ENCODE assay signal across 17 cellular contexts in the genomic region with DNA sequence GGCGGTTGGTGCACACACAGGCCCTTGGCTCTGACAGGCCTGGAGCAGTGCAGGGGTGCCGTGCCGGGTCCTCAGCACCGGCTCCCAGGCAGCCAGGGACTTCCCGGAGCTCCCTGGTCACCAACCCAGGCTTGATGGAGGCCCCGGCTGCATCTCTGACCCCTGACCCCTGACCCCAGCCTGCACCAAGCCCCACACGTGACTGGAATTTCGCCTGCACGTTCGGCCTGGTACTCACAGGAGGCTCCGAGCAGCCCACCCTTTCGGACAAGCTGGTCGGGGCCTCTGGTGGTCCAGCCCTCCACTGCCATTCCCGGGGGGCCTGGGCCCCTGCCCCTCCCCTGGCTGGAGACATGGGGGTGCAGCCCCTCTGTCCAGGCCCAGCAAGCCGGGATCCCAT. TPM values are rescaled to one million over a fixed set of nuclear protein-coding genes. Genes with fewer than 3 reads are reported as not detected.
DNase-seq lines count a peak whose midpoint lies in the region; ATAC-seq, FAIRE-seq and TF ChIP-seq lines count a peak whose summit lies in the region.
"Had no signal": no experiment of that assay in that cellular context is flagged by ENCODE, and none has a peak within 500 bp of the region (broad histone marks: within the 10 kb centered on the region; RNA-seq: fewer than 3 reads in every experiment).

No MANE protein-coding gene starts in this region.

- in situ Hi-C loops in HepG2 (cut with HindIII; ENCODE audit: extremely low pct_ligation_motif_present, low pct_unique_long_range_greater_than_20kb), result loop anchor here (25.0 kb wide), 1 partner anchor 276 kb away; no protein-coding TSS in a partner anchor

- no peak overlapping the region for H2BK120ac ChIP-seq in neuronal stem cell (ENCODE audit: low read depth, low read length)

- H4K8ac ChIP-seq in neuronal stem cell (ENCODE audit: low read depth, low read length), result no peak overlapping the region

- no peak for FAIRE-seq in HepG2 (lab: Jason Lieb, UNC)
- FAIRE-seq: GM12891, GM18507 had no signal

- peak overlapping the region; percentile 95 for H2AK5ac ChIP-seq in neuronal stem cell (ENCODE audit: low read depth, low read length)

- no peak for TF ChIP-seq POLR2A in HepG2 (IDR thresholded peaks at IDR 0.05; ENCODE audit: insufficient read depth in 1 of 2, low read depth in 2 of 2, low read length in 2 of 2)

- CTCF ChIA-PET in HepG2 (lab: Yijun Ruan, JAX; ENCODE audit: low intra/inter-chr PET ratio, low total read pairs), result no interaction called here

- DNase-seq in HepG2 (ENCODE audit: low spot score) (no peak), neuronal stem cell (ENCODE audit: low spot score) (no peak), Right ventricle myocardium inferior (ENCODE audit: missing footprints) (no peak), C1 segment of cervical spinal cord (lab: John Stamatoyannopoulos, UW) (no peak)
- DNase-seq: CD4-positive, CD25-positive, alpha-beta regulatory T cell; CD8-positive, alpha-beta T cell; DMS53; DMS79 treated with DMSO at 0.1 percent for 48 hours; GF-D8; H9 had no signal

- H3K4me3 ChIP-seq in BLaER1 treated with 17β-estradiol and CSF1 and Interleukin-3, amounts not matched to agents 10 nM and 100 nM, result no peak overlapping the region
- H3K4me3 ChIP-seq in HepG2 (replicated peaks in 1 of 3; ENCODE audit: insufficient read depth in 1 of 3, low read depth in 2 of 3, low read length in 3 of 3) (peak overlapping the region in 1 of 3 experiments; percentile 44; a peak in 2 of 6 replicates), neuronal stem cell (ENCODE audit: low read length in 2 of 2) (no peak overlapping the region)
- H3K4me3 ChIP-seq: GM23338 had no signal

- H3K9me3 ChIP-seq in BLaER1 treated with 17β-estradiol and CSF1 and Interleukin-3, amounts not matched to agents 10 nM and 100 nM (replicated peaks in 1 of 11), result no peaks in the 10 kb centered on the region
- no peaks in the 10 kb centered on the region for H3K9me3 ChIP-seq in HepG2 (ENCODE audit: low read length)
- H3K9me3 ChIP-seq in neuronal stem cell (replicated peaks in 1 of 2; ENCODE audit: control insufficient read depth in 2 of 2, insufficient read depth in 1 of 2, low read depth in 1 of 2, low read length in 2 of 2), result no peaks in the 10 kb centered on the region

- WGBS in HepG2 (ENCODE audit: low lambda C conversion rate), result 9% methylated on average over 11 of the region's 15 CpGs
- no CpG with 5 or more reads among the region's 15 CpGs for WGBS in neuronal stem cell (ENCODE audit: extremely low coverage in 2 of 2, insufficient read length in 2 of 2, insufficient replicate concordance in 1 of 2), 2 donors

- H3K27me3 ChIP-seq in BLaER1 treated with 17β-estradiol and CSF1 and Interleukin-3, amounts not matched to agents 10 nM and 100 nM, result no peaks in the 10 kb centered on the region
- H3K27me3 ChIP-seq in HepG2 (ENCODE audit: control insufficient read depth in 1 of 2, insufficient read depth in 2 of 2, low read length in 2 of 2) (peaks cover 13 to 70% of the 10 kb centered on the region in 2 experiments; a peak in 4 of 5 replicates), neuronal stem cell (ENCODE audit: control insufficient read depth in 3 of 3, insufficient read depth in 3 of 3, low read depth in 1 of 3, low read length in 3 of 3) (peaks cover 0 to 29% (median 0%) of the 10 kb centered on the region in 3 experiments)

- H3K36me3 ChIP-seq in BLaER1 treated with 17β-estradiol and CSF1 and Interleukin-3, amounts not matched to agents 10 nM and 100 nM, result no peaks in the 10 kb centered on the region
- no peaks in the 10 kb centered on the region for H3K36me3 ChIP-seq in HepG2 (replicated peaks in 1 of 2; ENCODE audit: control insufficient read depth in 1 of 2, insufficient read depth in 2 of 2, low read length in 2 of 2)
- no peaks in the 10 kb centered on the region for H3K36me3 ChIP-seq in neuronal stem cell (replicated peaks in 1 of 2; ENCODE audit: control insufficient read depth in 2 of 2, insufficient read depth in 2 of 2, low read length in 2 of 2)

- no peak for TF ChIP-seq CTCF in HepG2 (CRISPR knock-in tag; IDR thresholded peaks at IDR 0.05)

- H4K91ac ChIP-seq in neuronal stem cell (ENCODE audit: low read depth, low read length, poor library complexity), result no peak overlapping the region

- H2BK15ac ChIP-seq in neuronal stem cell (ENCODE audit: low read length), result peak overlapping the region; percentile 53

- ATAC-seq in HepG2 (no peak), Right ventricle myocardium inferior (no peak), HG03135 (IDR thresholded peaks at IDR 0.05; ENCODE audit: unreplicated experiment) (no peak)
- ATAC-seq: CD8-positive, alpha-beta T cell; GM23338; HCT116 had no signal

- no peak overlapping the region for H3K23ac ChIP-seq in neuronal stem cell (ENCODE audit: low read depth, low read length, poor library complexity)

- H3K18ac ChIP-seq in neuronal stem cell (ENCODE audit: low read length), result peak overlapping the region; percentile 59

- intact Hi-C loops in HepG2 (cut with micrococcal nuclease; ENCODE audit: unreplicated experiment) (no loop called here), Right ventricle myocardium inferior (cut with DNase I) (no loop called here)

- POLR2A ChIA-PET in HepG2 (lab: Yijun Ruan, JAX), result interaction anchor here (1.6 kb wide), 1 partner anchor 133 kb away, joined by 4 read pairs; no protein-coding TSS in a partner anchor

- H3K79me2 ChIP-seq in HepG2 (ENCODE audit: insufficient read depth, low read length), result no peaks in the 10 kb centered on the region

- H3K4ac ChIP-seq in neuronal stem cell (ENCODE audit: low read length), result peak overlapping the region; percentile 84

- no peaks in the 10 kb centered on the region for H3K79me1 ChIP-seq in neuronal stem cell (ENCODE audit: low read depth, low read length)

- no peak overlapping the region for H3K27ac ChIP-seq in BLaER1 treated with 17β-estradiol and CSF1 and Interleukin-3, amounts not matched to agents 10 nM and 100 nM
- no peak overlapping the region for H3K27ac ChIP-seq in HepG2 (ENCODE audit: extremely low read length, insufficient read depth, low read length)
- no peak overlapping the region for H3K27ac ChIP-seq in neuronal stem cell (replicated peaks; ENCODE audit: low read length)
- H3K27ac ChIP-seq: C4-2B had no signal

- peak overlapping the region; percentile 84 for H2BK5ac ChIP-seq in neuronal stem cell (ENCODE audit: low read length)

- TF ChIP-seq RAD21 in HepG2 (CRISPR knock-in tag; IDR thresholded peaks at IDR 0.05), result no peak

- no TSS peak for BruUV-seq in HepG2 (replicated peaks; lab: Mats Ljungman, UMichigan)

- H2AFZ ChIP-seq in HepG2 (ENCODE audit: low read length), result no peak overlapping the region
- H2AFZ ChIP-seq in neuronal stem cell (ENCODE audit: low read length), result peak overlapping the region; percentile 77
- H2AFZ ChIP-seq: GM23338 had no signal

- H4K20me1 ChIP-seq in BLaER1 treated with 17β-estradiol and CSF1 and Interleukin-3, amounts not matched to agents 10 nM and 100 nM, result peaks cover 0 to 4% (median 0%) of the 10 kb centered on the region in 11 experiments; a peak in 2 of 22 replicates
- H4K20me1 ChIP-seq in HepG2 (ENCODE audit: insufficient read depth, low read length), result 0 out of 2 replicates have a peak, but pooled peaks cover 2% of the 10 kb centered on the region

- H3K9ac ChIP-seq in BLaER1 treated with 17β-estradiol and CSF1 and Interleukin-3, amounts not matched to agents 10 nM and 100 nM, result no peak overlapping the region; a peak in 1 of 22 replicates
- H3K9ac ChIP-seq in HepG2 (ENCODE audit: insufficient read depth, low read depth, low read length) (no peak overlapping the region), neuronal stem cell (ENCODE audit: low read depth, low read length, poor library complexity) (no peak overlapping the region)

- peak overlapping the region; percentile 82 for H2BK12ac ChIP-seq in neuronal stem cell (ENCODE audit: low read length)

- H3K4me2 ChIP-seq in BLaER1 treated with 17β-estradiol and CSF1 and Interleukin-3, amounts not matched to agents 10 nM and 100 nM, result peak overlapping the region in 7 of 11 experiments; percentile 13 to 84 (median 58); a peak in 7 of 22 replicates
- H3K4me2 ChIP-seq in HepG2 (ENCODE audit: low read depth, low read length) (peak overlapping the region; percentile 56), neuronal stem cell (ENCODE audit: insufficient read depth, low read length, poor library complexity, severe bottlenecking) (no peak overlapping the region)
- H3K4me2 ChIP-seq: GM23338 had no signal

- peaks cover 16 to 87% (median 73%) of the 10 kb centered on the region in 10 experiments for H3K4me1 ChIP-seq in BLaER1 treated with 17β-estradiol and CSF1 and Interleukin-3, amounts not matched to agents 10 nM and 100 nM
- peaks cover 49% of the 10 kb centered on the region for H3K4me1 ChIP-seq in HepG2 (ENCODE audit: insufficient read depth, low read length)
- H3K4me1 ChIP-seq in neuronal stem cell (ENCODE audit: control insufficient read depth in 2 of 2, insufficient read depth in 1 of 2, low read depth in 1 of 2, low read length in 2 of 2), result peaks cover 16 to 35% of the 10 kb centered on the region in 2 donors

- peak overlapping the region; percentile 94 for H3K14ac ChIP-seq in neuronal stem cell (ENCODE audit: low read length)

- TF ChIP-seq EP300 in HepG2 (IDR thresholded peaks at IDR 0.05; ENCODE audit: low read depth in 2 of 2, low read length in 2 of 2), result no peak
- TF ChIP-seq EP300 in HepG2 (CRISPR knock-in tag; IDR thresholded peaks at IDR 0.05; ENCODE audit: borderline replicate concordance), result no peak

RNA-seq across cellular contexts. Expression of gene UBAC1, which starts 25.4 kb away (rescaled TPM):
- total RNA-seq in HepG2 (2016; rRNA removed; fragmentation: Illumina TruSeq; extraction: Trizol) (28.7 and 32.2 TPM in 2 replicates), Right ventricle myocardium inferior (119 TPM)
- 64.3 and 65.0 TPM in 2 replicates for total RNA-seq in HepG2 (2016; cell fraction: cytosol; rRNA removed; fragmentation: Illumina TruSeq; extraction: Trizol; ENCODE audit: low read depth)
- 24.0 and 31.6 TPM in 2 replicates for total RNA-seq in HepG2 (2016; cell fraction: insoluble cytoplasmic fraction; rRNA removed; fragmentation: Illumina TruSeq; extraction: Trizol)
- total RNA-seq in HepG2 (2016; cell fraction: membrane; rRNA removed; fragmentation: Illumina TruSeq; extraction: Trizol), result 72.1 and 78.0 TPM in 2 replicates
- 18.2 and 19.5 TPM in 2 replicates for total RNA-seq in HepG2 (2016; cell fraction: nucleus; rRNA removed; fragmentation: Illumina TruSeq; extraction: Trizol)
- polyA plus RNA-seq in HepG2 (2011; rRNA removed), result 30.2 and 34.1 TPM in 2 replicates
- polyA plus RNA-seq in HepG2 (2011; cell fraction: cytosol; rRNA removed), result 21.2 and 27.8 TPM in 2 replicates
- 62.0 and 64.4 TPM in 2 replicates for polyA plus RNA-seq in HepG2 (2011; cell fraction: nucleus; rRNA removed)
- 11.8 and 12.0 TPM in 2 replicates for polyA plus RNA-seq in HepG2 (2012)
- polyA plus RNA-seq in HepG2 (2016; cell fraction: cytosol; fragmentation: Illumina TruSeq; extraction: Trizol; ENCODE audit: low read depth), result 61.3 and 64.0 TPM in 2 replicates
- 30.7 and 32.1 TPM in 2 replicates for polyA plus RNA-seq in HepG2 (2016; cell fraction: insoluble cytoplasmic fraction; fragmentation: Illumina TruSeq; extraction: Trizol; ENCODE audit: low read depth)
- polyA plus RNA-seq in HepG2 (2016; cell fraction: membrane; fragmentation: Illumina TruSeq; extraction: Trizol; ENCODE audit: low read depth), result 65.3 TPM in 2 replicates
- polyA plus RNA-seq in HepG2 (2016; cell fraction: nucleus; fragmentation: Illumina TruSeq; extraction: Trizol; ENCODE audit: insufficient read depth, low read depth), result 36.3 and 39.7 TPM in 2 replicates
- 13.4 and 58.0 TPM in 2 replicates for polyA minus RNA-seq in HepG2 (2011; rRNA and poly(A)+ RNA removed; ENCODE audit: low replicate concordance)
- 6.0 and 8.0 TPM in 2 replicates for polyA minus RNA-seq in HepG2 (2011; cell fraction: cytosol; rRNA and poly(A)+ RNA removed)
- polyA minus RNA-seq in HepG2 (2011; cell fraction: nucleus; rRNA and poly(A)+ RNA removed), result 11.2 and 18.6 TPM in 2 replicates
- polyA plus RNA-seq in neuronal stem cell (2013, experiment 1 of 2), result 44.5 TPM
- 42.3 TPM for polyA plus RNA-seq in neuronal stem cell (2013, experiment 2 of 2)
